14 cellular contexts compared by ENCODE assay signal in genomic region chr1:219837994-219838294, GRCh38.
A peak's percentile ranks its signal among the peaks of the same experiment; 100 is the strongest.
DNase-seq lines count a peak whose midpoint lies in the region; ATAC-seq and TF ChIP-seq lines count a peak whose summit lies in the region.
"Had no signal": no experiment of that assay in that cellular context is flagged by ENCODE, and none has a peak within 500 bp of the region (broad histone marks: within the 10 kb centered on the region; RNA-seq: fewer than 3 reads in every experiment).

No MANE protein-coding gene starts in this region.

- H3K36me3 Mint-ChIP-seq in chondrocyte (ENCODE audit: low read depth) (no peaks in the 10 kb centered on the region), type B pancreatic cell (no peaks in the 10 kb centered on the region)
- H3K36me3 Mint-ChIP-seq: CD8-positive, alpha-beta memory T cell; T-cell had no signal

- H3K9me3 ChIP-seq in SK-N-SH (no peaks in the 10 kb centered on the region), tibial artery (no peaks in the 10 kb centered on the region)
- H3K9me3 ChIP-seq: BLaER1 had no signal

- TF ChIP-seq RAD21 in SK-N-SH (IDR thresholded peaks at IDR 0.05; ENCODE audit: low read length): no peak

- WGBS in SK-N-SH (ENCODE audit: low lambda C conversion rate): 51% methylated on average over 2 of the region's 2 CpGs

- no peak overlapping the region for H3K4me3 ChIP-seq in SK-N-SH (ENCODE audit: low read depth in 2 of 2, low read length in 1 of 2)
- H3K4me3 ChIP-seq in tibial artery: no peak overlapping the region
- H3K4me3 ChIP-seq: BLaER1 had no signal

- no peak for DNase-seq in SK-N-SH
- DNase-seq in HuH-7 (ENCODE audit: low spot score): peak; percentile 37
- no peak for DNase-seq in chondrocyte (ENCODE audit: low spot score)
- no peak for DNase-seq in type B pancreatic cell (ENCODE audit: extremely low spot score, unreplicated experiment)
- no peak for DNase-seq in stimulated activated CD8-positive, alpha-beta memory T cell treated with anti-CD3 and anti-CD28 coated beads, Interleukin-4, amount 100 ng/mL, for 48 hours
- no peak for DNase-seq in COLO829 (ENCODE audit: low spot score)
- no peak for DNase-seq in tibial artery
- DNase-seq: CD8-positive, alpha-beta memory T cell; H9; KG1; Right ventricle myocardium superior; T-cell had no signal

- no peaks in the 10 kb centered on the region for H4K20me1 ChIP-seq in SK-N-SH (ENCODE audit: insufficient read depth)
- H4K20me1 ChIP-seq: BLaER1 had no signal

- TF ChIP-seq CTCF in SK-N-SH (IDR thresholded peaks at IDR 0.05): no peak
- peak; percentile 49 for TF ChIP-seq CTCF in chondrocyte (IDR thresholded peaks at IDR 0.05)
- TF ChIP-seq CTCF in type B pancreatic cell (conservative IDR thresholded peaks at IDR 0.05): no peak
- no peak for TF ChIP-seq CTCF in tibial artery (IDR thresholded peaks at IDR 0.05)

- H3K4me1 ChIP-seq in SK-N-SH (ENCODE audit: control insufficient read depth in 1 of 2, insufficient read depth in 2 of 2, low read depth in 1 of 2, low read length in 1 of 2) (no peaks in the 10 kb centered on the region; a peak in 1 of 4 replicates), tibial artery (no peaks in the 10 kb centered on the region)
- H3K4me1 ChIP-seq: BLaER1 had no signal

- ATAC-seq in SK-N-SH treated with all-trans-retinoic acid at 6 μM for 48 hours: no peak; the same call in 2 of the 3 replicates
- ATAC-seq: T-cell had no signal

- no peaks in the 10 kb centered on the region for H3K9me3 Mint-ChIP-seq in chondrocyte (ENCODE audit: low read depth)
- no peaks in the 10 kb centered on the region for H3K9me3 Mint-ChIP-seq in type B pancreatic cell
- H3K9me3 Mint-ChIP-seq: CD8-positive, alpha-beta memory T cell; T-cell had no signal

- no peaks in the 10 kb centered on the region for H3K79me2 ChIP-seq in SK-N-SH (ENCODE audit: insufficient read depth)

- CTCF ChIA-PET in SK-N-SH (lab: Yijun Ruan, JAX): interaction anchor here (0.6 to 1.5 kb wide), 7 partner anchors 8 to 152 kb away, joined by 3 to 4 read pairs (median 3); no protein-coding TSS in a partner anchor

- H3K4me3 Mint-ChIP-seq in chondrocyte (ENCODE audit: unreplicated experiment) (no peak overlapping the region), type B pancreatic cell (peak overlapping the region; percentile 59)
- H3K4me3 Mint-ChIP-seq: CD8-positive, alpha-beta memory T cell; H9; T-cell had no signal

- intact Hi-C loops in tibial artery (cut with DNase I; ENCODE audit: low total_unique reads): no loop called here

- no peak for TF ChIP-seq EP300 in SK-N-SH (IDR thresholded peaks at IDR 0.05; ENCODE audit: borderline replicate concordance in 1 of 2, low read depth in 1 of 2, low read length in 1 of 2)

- H3K27ac ChIP-seq in SK-N-SH (ENCODE audit: low read depth in 2 of 2, low read length in 1 of 2) (no peak overlapping the region), tibial artery (no peak overlapping the region)
- H3K27ac ChIP-seq: BLaER1 had no signal

- peaks cover 11% of the 10 kb centered on the region for H3K4me1 Mint-ChIP-seq in chondrocyte (ENCODE audit: low read depth)
- H3K4me1 Mint-ChIP-seq in type B pancreatic cell (ENCODE audit: unreplicated experiment): peaks cover 18% of the 10 kb centered on the region
- H3K4me1 Mint-ChIP-seq: CD8-positive, alpha-beta memory T cell; T-cell had no signal

- H3K9me2 ChIP-seq in SK-N-SH: no peaks in the 10 kb centered on the region

- no peak overlapping the region for H3K9ac ChIP-seq in SK-N-SH
- H3K9ac ChIP-seq: BLaER1 had no signal

- POLR2A ChIA-PET in SK-N-SH (lab: Yijun Ruan, JAX): no interaction called here

- no peak overlapping the region for H3K4me2 ChIP-seq in SK-N-SH
- H3K4me2 ChIP-seq: BLaER1 had no signal

- no peaks in the 10 kb centered on the region; the same call in 1 of the 2 replicates for H3K27me3 ChIP-seq in SK-N-SH (ENCODE audit: insufficient read depth)
- no peaks in the 10 kb centered on the region for H3K27me3 ChIP-seq in tibial artery
- H3K27me3 ChIP-seq: BLaER1 had no signal

- no peak overlapping the region for H3K27ac Mint-ChIP-seq in chondrocyte (ENCODE audit: unreplicated experiment)
- no peak overlapping the region for H3K27ac Mint-ChIP-seq in type B pancreatic cell
- H3K27ac Mint-ChIP-seq: CD8-positive, alpha-beta memory T cell; T-cell had no signal

- peaks cover 33% of the 10 kb centered on the region for H3K27me3 Mint-ChIP-seq in chondrocyte (ENCODE audit: low read depth)
- peaks cover 20% of the 10 kb centered on the region for H3K27me3 Mint-ChIP-seq in type B pancreatic cell

- H3K36me3 ChIP-seq in SK-N-SH (replicated peaks in 1 of 2; ENCODE audit: control insufficient read depth in 1 of 2, insufficient read depth in 2 of 2, low read length in 1 of 2) (no peaks in the 10 kb centered on the region), tibial artery (no peaks in the 10 kb centered on the region)
- H3K36me3 ChIP-seq: BLaER1 had no signal

- no peak overlapping the region for H2AFZ ChIP-seq in SK-N-SH (ENCODE audit: low read depth)

- H3F3A ChIP-seq in SK-N-SH (replicated peaks; ENCODE audit: insufficient read depth): no peaks in the 10 kb centered on the region

TF ChIP-seq in SK-N-SH treated with all-trans-retinoic acid at 6 μM for 48 hours, 23 proteins besides CTCF, POLR2A, EP300 and RAD21:
- TF ChIP-seq TCF4 (CRISPR knock-in tag; IDR thresholded peaks at IDR 0.05; ENCODE audit: borderline replicate concordance): no peak
- 0 out of 2 replicates have a peak, but pooled peaks have one; percentile 9 for TF ChIP-seq ZC3H10 (CRISPR knock-in tag; IDR thresholded peaks at IDR 0.05)
- TF ChIP-seq ZNF8 (CRISPR knock-in tag; IDR thresholded peaks at IDR 0.05): no peak
- TF ChIP-seq RARB (CRISPR knock-in tag; IDR thresholded peaks at IDR 0.05): no peak
- TF ChIP-seq ESRRG (CRISPR knock-in tag; IDR thresholded peaks at IDR 0.05): no peak
- no peak for TF ChIP-seq OSR1 (CRISPR knock-in tag; IDR thresholded peaks at IDR 0.05)
- no peak for TF ChIP-seq PATZ1 (CRISPR knock-in tag; IDR thresholded peaks at IDR 0.05; ENCODE audit: borderline replicate concordance)

TF ChIP-seq in SK-N-SH, 30 proteins besides CTCF, POLR2A, EP300 and RAD21:
- no peak for TF ChIP-seq TCF12 (IDR thresholded peaks at IDR 0.05)
- TF ChIP-seq USF1 (IDR thresholded peaks at IDR 0.05; ENCODE audit: borderline replicate concordance, low read depth): no peak
- no peak for TF ChIP-seq FOSL2 (IDR thresholded peaks at IDR 0.05; ENCODE audit: borderline replicate concordance, low read depth)
- no peak for TF ChIP-seq RCOR1 (IDR thresholded peaks at IDR 0.05; ENCODE audit: low read length)
- TF ChIP-seq CHD2 (IDR thresholded peaks at IDR 0.05; ENCODE audit: low read length, partially characterized antibody): no peak
- TF ChIP-seq YY1 (IDR thresholded peaks at IDR 0.05; ENCODE audit: low read depth): no peak
